Comparison of ENCODE assay signal across 25 cellular contexts in the genomic region with DNA sequence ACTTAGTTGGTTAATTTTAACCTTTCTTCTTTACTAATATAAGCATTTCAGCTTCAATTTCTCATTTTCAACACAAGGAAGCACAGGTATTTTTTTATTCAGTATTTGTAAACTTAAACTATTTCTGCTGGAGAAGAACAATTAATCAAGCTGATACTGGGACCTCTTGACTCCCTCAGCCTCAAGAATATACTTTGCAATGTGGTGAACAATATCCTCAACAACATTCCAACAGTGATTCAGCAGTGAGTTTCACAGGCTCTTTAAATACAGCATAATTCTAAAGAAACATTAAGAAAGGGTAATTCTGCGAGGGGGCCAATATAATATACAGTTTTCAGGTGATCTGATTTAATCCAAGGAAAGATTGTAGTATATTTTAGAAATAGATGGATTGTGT. TPM values are rescaled to one million over a fixed set of nuclear protein-coding genes. Genes with fewer than 3 reads are reported as not detected.
DNase-seq lines count a peak whose midpoint lies in the region; ATAC-seq, FAIRE-seq and TF ChIP-seq lines count a peak whose summit lies in the region.
"Had no signal": no experiment of that assay in that cellular context is flagged by ENCODE, and none has a peak within 500 bp of the region (broad histone marks: within the 10 kb centered on the region; RNA-seq: fewer than 3 reads in every experiment).

No MANE protein-coding gene starts in this region.

- no peak overlapping the region for H3K4me2 ChIP-seq in IMR-90 (ENCODE audit: low read depth, low read length)
- H3K4me2 ChIP-seq: BLaER1 treated with 17β-estradiol and CSF1 and Interleukin-3, amounts not matched to agents 10 nM and 100 nM had no signal

- H3K79me1 ChIP-seq in IMR-90 (ENCODE audit: low read depth in 1 of 2, low read length in 2 of 2): no peaks in the 10 kb centered on the region

- H3K14ac ChIP-seq in IMR-90 (replicated peaks; ENCODE audit: low read depth, low read length): no peak overlapping the region

- H2BK5ac ChIP-seq in IMR-90 (ENCODE audit: low read depth, low read length, poor library complexity, severe bottlenecking): no peak overlapping the region

- POLR2A ChIA-PET in IMR-90 (lab: Charles Lee; ENCODE audit: unreplicated experiment): no interaction called here

- no peak overlapping the region for H2BK20ac ChIP-seq in IMR-90 (ENCODE audit: low read depth, low read length)

- TF ChIP-seq RAD21 in IMR-90 (IDR thresholded peaks at IDR 0.05; ENCODE audit: low read length): no peak

- H2AFZ ChIP-seq in IMR-90 (replicated peaks; ENCODE audit: low read length, poor library complexity): no peak overlapping the region

- H3K9me1 ChIP-seq in IMR-90 (ENCODE audit: insufficient read depth, low read length): no peaks in the 10 kb centered on the region

- H3K4me3 ChIP-seq in IMR-90 (ENCODE audit: insufficient read depth, low read depth, low read length): no peak overlapping the region
- no peak overlapping the region for H3K4me3 ChIP-seq in bronchial epithelial cell (ENCODE audit: low read depth, low read length)
- no peak overlapping the region for H3K4me3 ChIP-seq in foreskin fibroblast (ENCODE audit: low read depth in 1 of 2, low read length in 2 of 2)
- H3K4me3 ChIP-seq in adrenal gland: no peak overlapping the region
- H3K4me3 ChIP-seq in vagina: no peak overlapping the region
- H3K4me3 ChIP-seq: BLaER1 treated with 17β-estradiol and CSF1 and Interleukin-3, amounts not matched to agents 10 nM and 100 nM had no signal

- no peak overlapping the region for H3K23ac ChIP-seq in IMR-90 (ENCODE audit: low read depth, low read length)

- H3K27ac ChIP-seq in IMR-90 (ENCODE audit: insufficient read depth, low read length) (no peak overlapping the region), adrenal gland (no peak overlapping the region), vagina (no peak overlapping the region)
- H3K27ac ChIP-seq: BLaER1 treated with 17β-estradiol and CSF1 and Interleukin-3, amounts not matched to agents 10 nM and 100 nM; RWPE1 had no signal

- no peak overlapping the region for H2AK9ac ChIP-seq in IMR-90 (replicated peaks; ENCODE audit: low read depth, low read length, poor library complexity)

- ATAC-seq in IMR-90 (ENCODE audit: low read depth): peak; percentile 89
- ATAC-seq: PC-3 had no signal

- no TSS peak for BruUV-seq in IMR-90 (replicated peaks; lab: Mats Ljungman, UMichigan)

- in situ Hi-C loops in IMR-90 (cut with MboI; ENCODE audit: low sequenced_read_pairs): no loop called here

- dilution Hi-C loops in IMR-90 (cut with HindIII; ENCODE audit: low sequenced_read_pairs, unreplicated experiment): no loop called here

- no peak for FAIRE-seq in bronchial epithelial cell (lab: Jason Lieb, UNC)
- FAIRE-seq: D721Med, GM12891, GM18507, H1 had no signal

- H3K9ac ChIP-seq in IMR-90 (ENCODE audit: low read depth, low read length): no peak overlapping the region
- H3K9ac ChIP-seq: BLaER1 treated with 17β-estradiol and CSF1 and Interleukin-3, amounts not matched to agents 10 nM and 100 nM had no signal

- H3K4me1 ChIP-seq in IMR-90 (ENCODE audit: control insufficient read depth, insufficient read depth, low read length) (no peaks in the 10 kb centered on the region), adrenal gland (replicated peaks in 1 of 2) (no peaks in the 10 kb centered on the region), vagina (no peaks in the 10 kb centered on the region)

- H2AK5ac ChIP-seq in IMR-90 (ENCODE audit: low read depth, low read length): no peak overlapping the region

- no peak overlapping the region for H4K8ac ChIP-seq in IMR-90 (ENCODE audit: low read depth in 2 of 2, low read length in 2 of 2)

- H4K5ac ChIP-seq in IMR-90 (ENCODE audit: low read depth, low read length): no peak overlapping the region

- H2BK15ac ChIP-seq in IMR-90 (ENCODE audit: low read depth, low read length): no peak overlapping the region

- no peak overlapping the region for H2BK120ac ChIP-seq in IMR-90 (ENCODE audit: low read depth, low read length)

- H3K56ac ChIP-seq in IMR-90 (ENCODE audit: extremely low read depth, insufficient read depth, low read length): no peak overlapping the region

- TF ChIP-seq CTCF in IMR-90 (conservative IDR thresholded peaks at IDR 0.05; ENCODE audit: low read depth, low read length) (no peak), bronchial epithelial cell (IDR thresholded peaks at IDR 0.05; ENCODE audit: insufficient read depth, low read length, severe bottlenecking) (no peak), foreskin fibroblast (IDR thresholded peaks at IDR 0.05; ENCODE audit: low read depth, low read length) (no peak), adrenal gland (IDR thresholded peaks at IDR 0.05) (no peak), vagina (IDR thresholded peaks at IDR 0.05) (no peak)

- TF ChIP-seq POLR2A in IMR-90 (IDR thresholded peaks at IDR 0.05; ENCODE audit: low read depth, low read length): no peak
- no peak for TF ChIP-seq POLR2A in adrenal gland (IDR thresholded peaks at IDR 0.05)
- no peak for TF ChIP-seq POLR2A in vagina (IDR thresholded peaks at IDR 0.05)

- DNase-seq in A172 (ENCODE audit: low spot score): peak; percentile 5
- peak; percentile 85 for DNase-seq in IMR-90
- peak; percentile 28 for DNase-seq in bronchial epithelial cell (ENCODE audit: low read depth)
- DNase-seq in foreskin fibroblast: peak; percentile 23 to 59
- no peak for DNase-seq in adrenal gland
- DNase-seq in vagina (ENCODE audit: extremely low spot score in 2 of 2): no peak
- DNase-seq in OCI-M1 (lab: John Stamatoyannopoulos, UW): no peak
- DNase-seq in GOT3 (lab: John Stamatoyannopoulos, UW): no peak
- DNase-seq: 8988T; CD8-positive, alpha-beta memory T cell; DMS79; GDM1; Karpas-422; MM.1S; NCI-H1105 treated with DMSO at 0.1 percent for 48 hours; NCI-H187; NCI-H446 treated with DMSO at 0.1 percent for 48 hours; NK-92 treated with Interleukin-12 subunit alpha and Interleukin-12 subunit beta, amount 100 ng/mL, for 24 hours; PC-3 had no signal

- no CpG with 5 or more reads among the region's 1 CpG for WGBS in IMR-90 (ENCODE audit: extremely low coverage in 2 of 2, insufficient read length in 1 of 2), 2 experiments
- WGBS in adrenal gland, 4 donors: 86 to 91% (median 88%) methylated on average over 1 of the region's 1 CpG

- intact Hi-C loops in IMR-90 (cut with micrococcal nuclease): no loop called here
- intact Hi-C loops in adrenal gland (cut with DNase I): no loop called here
- intact Hi-C loops in vagina (cut with DNase I): no loop called here

- H3K4ac ChIP-seq in IMR-90 (ENCODE audit: low read depth, low read length): no peak overlapping the region

- H4K20me1 ChIP-seq in IMR-90 (ENCODE audit: insufficient read depth, low read length): no peaks in the 10 kb centered on the region
- H4K20me1 ChIP-seq: BLaER1 treated with 17β-estradiol and CSF1 and Interleukin-3, amounts not matched to agents 10 nM and 100 nM had no signal

- H3K18ac ChIP-seq in IMR-90 (ENCODE audit: low read depth, low read length): no peak overlapping the region

- H3K36me3 ChIP-seq in IMR-90 (ENCODE audit: control insufficient read depth, insufficient read depth, low read length): no peaks in the 10 kb centered on the region
- H3K36me3 ChIP-seq in bronchial epithelial cell (ENCODE audit: control insufficient read depth, insufficient read depth, low read length): no peaks in the 10 kb centered on the region
- H3K36me3 ChIP-seq in adrenal gland (replicated peaks in 1 of 2): no peaks in the 10 kb centered on the region
- no peaks in the 10 kb centered on the region for H3K36me3 ChIP-seq in vagina
- H3K36me3 ChIP-seq: BLaER1 treated with 17β-estradiol and CSF1 and Interleukin-3, amounts not matched to agents 10 nM and 100 nM had no signal

- CTCF ChIA-PET in IMR-90 (lab: Yijun Ruan, JAX): no interaction called here

- H3K9me3 ChIP-seq in IMR-90 (ENCODE audit: control insufficient read depth, insufficient read depth, low read length) (no peaks in the 10 kb centered on the region; the same call in 1 of the 2 replicates), adrenal gland (replicated peaks in 1 of 3) (no peaks in the 10 kb centered on the region), vagina (peaks cover 5% of the 10 kb centered on the region)

- no peaks in the 10 kb centered on the region for H3K27me3 ChIP-seq in IMR-90 (ENCODE audit: control insufficient read depth, insufficient read depth, low read length)
- H3K27me3 ChIP-seq in bronchial epithelial cell (ENCODE audit: control insufficient read depth, insufficient read depth, low read length): no peaks in the 10 kb centered on the region
- H3K27me3 ChIP-seq in adrenal gland: no peaks in the 10 kb centered on the region
- no peaks in the 10 kb centered on the region for H3K27me3 ChIP-seq in vagina
- H3K27me3 ChIP-seq: BLaER1 treated with 17β-estradiol and CSF1 and Interleukin-3, amounts not matched to agents 10 nM and 100 nM had no signal

- no peak overlapping the region for H4K91ac ChIP-seq in IMR-90 (ENCODE audit: insufficient read depth, low read depth, low read length)

TF ChIP-seq in IMR-90, 13 proteins besides CTCF, POLR2A, EP300 and RAD21:
- no peak for TF ChIP-seq CEBPB (IDR thresholded peaks at IDR 0.05; ENCODE audit: low read depth, low read length)
TF ChIP-seq in IMR-90: peak in this region for 0.

RNA-seq across cellular contexts. Expression of gene RAPGEF4, which starts 10.0 kb away (rescaled TPM):
- 0.62 TPM in 1 of 2 replicates, not detected in the other for total RNA-seq in A172 (2014; rRNA removed; shearing (Covaris generic))
- 3.2 and 3.6 TPM in 2 replicates for total RNA-seq in IMR-90 (2012; rRNA removed)
- 1.7 and 1.8 TPM in 2 replicates for polyA plus RNA-seq in IMR-90 (2012; rRNA removed)
- polyA plus RNA-seq in IMR-90 (2012; cell fraction: cytosol; rRNA removed): 0.27 and 0.81 TPM in 2 replicates
- polyA plus RNA-seq in IMR-90 (2012; cell fraction: nucleus; rRNA removed; ENCODE audit: low replicate concordance): 0.98 and 7.4 TPM in 2 replicates
- 0.26 and 0.90 TPM in 2 replicates for total RNA-seq in bronchial epithelial cell
- total RNA-seq in adrenal gland: 100 to 1,000 TPM in 6 of 8 donors, 10 to 100 TPM in 2; 64.1 to 288 (median 171) TPM
- 10 to 100 TPM; 24.8 to 81.5 (median 60.3) TPM for polyA plus RNA-seq in adrenal gland
- total RNA-seq in vagina: 18.4 TPM
- total RNA-seq: CD8-positive, alpha-beta memory T cell had no signal
- polyA plus RNA-seq: CD8-positive, alpha-beta memory T cell had no signal

Comparison
In these comparisons a context has a peak if more than half of its experiments do, and no peak if none do; other contexts are left out.
1. DNase-seq: peak in A172 (single experiment), IMR-90 (single experiment), bronchial epithelial cell (single experiment) and foreskin fibroblast (2 of 2); none in adrenal gland (0 of 7), vagina (0 of 2), OCI-M1 (single experiment) and GOT3 (single experiment).